28 cellular contexts compared by ENCODE assay signal in genomic region chr14:104730504-104730903, GRCh38.
"Had no signal": no experiment of that assay in that cellular context is flagged by ENCODE, and none has a peak within 500 bp of the region (broad histone marks: within the 10 kb centered on the region; RNA-seq: fewer than 3 reads in every experiment).

No MANE protein-coding gene starts in this region.

- H3K27ac ChIP-seq: brain microvascular endothelial cell, KMS-11, Peyer's patch, SJCRH30, SK-N-MC, WERI-Rb-1 had no signal

- H3K9me3 Mint-ChIP-seq: activated CD4-positive, alpha-beta memory T cell treated with anti-CD3 and anti-CD28 coated beads, Interleukin-2, amount 10 ng/mL, durations not matched to agents 7 days and 5 days; activated naive CD4-positive, alpha-beta T cell treated with anti-CD3 and anti-CD28 coated beads, Interleukin-2, amount 10 ng/mL, durations not matched to agents 7 days and 5 days; activated naive CD8-positive, alpha-beta T cell treated with anti-CD3 and anti-CD28 coated beads, Interleukin-2, amount 50 U/mL, for 24 hours had no signal

- DNase-seq: activated CD4-positive, alpha-beta memory T cell treated with anti-CD3 and anti-CD28 coated beads, Interleukin-2, amount 10 ng/mL, durations not matched to agents 7 days and 5 days; activated CD4-positive, alpha-beta T cell treated with anti-CD3 and anti-CD28 coated beads for 1 hour; activated CD4-positive, CD25-positive, alpha-beta regulatory T cell; activated CD8-positive, alpha-beta memory T cell treated with anti-CD3 and anti-CD28 coated beads for 24 hours; activated CD8-positive, alpha-beta memory T cell treated with anti-CD3 and anti-CD28 coated beads, Interleukin-2, amount 10 ng/mL, durations not matched to agents 7 days and 5 days; activated CD8-positive, alpha-beta memory T cell treated with anti-CD3 and anti-CD28 coated beads, Interleukin-2, amount 50 U/mL, for 48 hours; activated effector memory CD4-positive, alpha-beta T cell treated with Interleukin-2 at 50 U/mL for 16 hours; activated naive CD4-positive, alpha-beta T cell treated with anti-CD3 and anti-CD28 coated beads, Interleukin-2, amount 10 ng/mL, durations not matched to agents 7 days and 5 days; activated naive CD8-positive, alpha-beta T cell treated with anti-CD3 and anti-CD28 coated beads, Interleukin-2, amount 50 U/mL, for 24 hours; activated T-cell treated with anti-CD3 and anti-CD28 coated beads, Interleukin-2, amount 50 U/mL, for 48 hours; anterior cingulate cortex; brain microvascular endothelial cell; central memory CD4-positive, alpha-beta T cell; MM.1S; MV-4-11; NCI-H1092; NCI-H1436 treated with DMSO at 0.1 percent for 48 hours; NCI-H2029; NCI-H345; NCI-H524 treated with DMSO at 0.1 percent for 48 hours; NK-92 treated with Interleukin-12 subunit alpha and Interleukin-12 subunit beta, amount 100 ng/mL, for 24 hours; Peyer's patch; T1000 had no signal

- H3K36me3 ChIP-seq: brain microvascular endothelial cell, Peyer's patch, SJCRH30, WERI-Rb-1 had no signal

- H3K4me1 Mint-ChIP-seq: activated CD4-positive, alpha-beta memory T cell treated with anti-CD3 and anti-CD28 coated beads, Interleukin-2, amount 10 ng/mL, durations not matched to agents 7 days and 5 days; activated CD8-positive, alpha-beta memory T cell treated with anti-CD3 and anti-CD28 coated beads, Interleukin-2, amount 10 ng/mL, durations not matched to agents 7 days and 5 days; activated naive CD4-positive, alpha-beta T cell treated with anti-CD3 and anti-CD28 coated beads, Interleukin-2, amount 10 ng/mL, durations not matched to agents 7 days and 5 days; activated naive CD8-positive, alpha-beta T cell treated with anti-CD3 and anti-CD28 coated beads, Interleukin-2, amount 50 U/mL, for 24 hours had no signal

- H3K4me1 ChIP-seq: SJCRH30 had no signal

- H3K4me3 ChIP-seq: Peyer's patch, SJCRH30, SK-N-MC had no signal

- H3K36me3 Mint-ChIP-seq: activated CD8-positive, alpha-beta memory T cell treated with anti-CD3 and anti-CD28 coated beads, Interleukin-2, amount 10 ng/mL, durations not matched to agents 7 days and 5 days; activated naive CD4-positive, alpha-beta T cell treated with anti-CD3 and anti-CD28 coated beads, Interleukin-2, amount 10 ng/mL, durations not matched to agents 7 days and 5 days; activated naive CD8-positive, alpha-beta T cell had no signal

- H3K27ac Mint-ChIP-seq: activated CD4-positive, alpha-beta memory T cell treated with anti-CD3 and anti-CD28 coated beads, Interleukin-2, amount 10 ng/mL, durations not matched to agents 7 days and 5 days; activated CD8-positive, alpha-beta memory T cell treated with anti-CD3 and anti-CD28 coated beads, Interleukin-2, amount 10 ng/mL, durations not matched to agents 7 days and 5 days; activated naive CD4-positive, alpha-beta T cell treated with anti-CD3 and anti-CD28 coated beads, Interleukin-2, amount 10 ng/mL, durations not matched to agents 7 days and 5 days; activated naive CD8-positive, alpha-beta T cell; activated naive CD8-positive, alpha-beta T cell treated with anti-CD3 and anti-CD28 coated beads, Interleukin-2, amount 50 U/mL, for 24 hours had no signal

- H3K4me3 Mint-ChIP-seq: activated CD4-positive, alpha-beta memory T cell treated with anti-CD3 and anti-CD28 coated beads, Interleukin-2, amount 10 ng/mL, durations not matched to agents 7 days and 5 days; activated CD8-positive, alpha-beta memory T cell treated with anti-CD3 and anti-CD28 coated beads, Interleukin-2, amount 10 ng/mL, durations not matched to agents 7 days and 5 days; activated naive CD4-positive, alpha-beta T cell treated with anti-CD3 and anti-CD28 coated beads, Interleukin-2, amount 10 ng/mL, durations not matched to agents 7 days and 5 days; activated naive CD8-positive, alpha-beta T cell; activated naive CD8-positive, alpha-beta T cell treated with anti-CD3 and anti-CD28 coated beads, Interleukin-2, amount 50 U/mL, for 24 hours had no signal

- H3K4me2 ChIP-seq: KMS-11 had no signal

- H3K9me3 ChIP-seq: Peyer's patch, SJCRH30 had no signal

- H3K9ac ChIP-seq: KMS-11 had no signal

- H3K27me3 Mint-ChIP-seq: activated CD4-positive, alpha-beta memory T cell treated with anti-CD3 and anti-CD28 coated beads, Interleukin-2, amount 10 ng/mL, durations not matched to agents 7 days and 5 days; activated CD8-positive, alpha-beta memory T cell treated with anti-CD3 and anti-CD28 coated beads, Interleukin-2, amount 10 ng/mL, durations not matched to agents 7 days and 5 days; activated naive CD8-positive, alpha-beta T cell had no signal

- H3K27me3 ChIP-seq: brain microvascular endothelial cell, Peyer's patch had no signal
